Comparison of ENCODE assay signal across 1 cellular context in genomic region chr2:217222511-217222910, GRCh38.
A peak's percentile ranks its signal among the peaks of the same experiment; 100 is the strongest.
TF ChIP-seq lines count a peak whose summit lies in the region.

No MANE protein-coding gene starts in this region.

TF ChIP-seq in GM12878, 131 proteins besides CTCF, POLR2A, EP300 and RAD21 (continued from another document and continues in another):
- TF ChIP-seq PRDM15 (CRISPR knock-in tag; IDR thresholded peaks at IDR 0.05) (no peak), EED (IDR thresholded peaks at IDR 0.05; ENCODE audit: low read depth) (peak; percentile 88), IRF3 (IDR thresholded peaks at IDR 0.05) (no peak), GATAD2B (conservative IDR thresholded peaks at IDR 0.05; ENCODE audit: low read depth) (peak; percentile 91), ETV6 (conservative IDR thresholded peaks at IDR 0.05 in 1 of 2, IDR thresholded peaks at IDR 0.05 in 1 of 2; ENCODE audit: borderline replicate concordance in 1 of 2, low read depth in 1 of 2) (peak in 1 of 2 experiments; percentile 93; a peak in 2 of 4 replicates), MXI1 (IDR thresholded peaks at IDR 0.05; ENCODE audit: low read depth, low read length) (peak; percentile 17; the same call in 1 of the 2 replicates), YY1 (IDR thresholded peaks at IDR 0.05; ENCODE audit: low read depth, low read length) (no peak), CHD2 (IDR thresholded peaks at IDR 0.05; ENCODE audit: borderline replicate concordance, low read depth, low read length) (peak; percentile 78; the same call in 1 of the 2 replicates), NBN (IDR thresholded peaks at IDR 0.05) (peak; percentile 96), TAF1 (IDR thresholded peaks at IDR 0.05; ENCODE audit: borderline replicate concordance, low read depth, low read length) (no peak), ZNF217 (IDR thresholded peaks at IDR 0.05) (peak; percentile 97), ZNF384 (IDR thresholded peaks at IDR 0.05; ENCODE audit: borderline replicate concordance, low read depth, low read length) (no peak), NFYA (IDR thresholded peaks at IDR 0.05; ENCODE audit: borderline replicate concordance, low read depth, low read length) (no peak), SPI1 (IDR thresholded peaks at IDR 0.05; ENCODE audit: borderline replicate concordance, insufficient read depth, low read depth, low read length) (peak; percentile 99), ZNF687 (IDR thresholded peaks at IDR 0.05) (no peak), NKRF (conservative IDR thresholded peaks at IDR 0.05) (0 out of 2 replicates have a peak, but pooled peaks have one; percentile 41), CUX1 (IDR thresholded peaks at IDR 0.05; ENCODE audit: insufficient replicate concordance, low read depth, low read length) (peak; percentile 70), STAT3 (IDR thresholded peaks at IDR 0.05; ENCODE audit: low read depth, low read length) (peak; percentile 96; the same call in 1 of the 2 replicates), CHD4 (IDR thresholded peaks at IDR 0.05) (no peak), SIX5 (IDR thresholded peaks at IDR 0.05; ENCODE audit: low read depth, low read length, severe bottlenecking) (no peak), CREB1 (IDR thresholded peaks at IDR 0.05; ENCODE audit: low read depth) (peak; percentile 90), PAX8 (IDR thresholded peaks at IDR 0.05) (no peak), ZBTB40 (IDR thresholded peaks at IDR 0.05; ENCODE audit: borderline replicate concordance) (peak; percentile 83), KLF5 (IDR thresholded peaks at IDR 0.05; ENCODE audit: partially characterized antibody) (no peak), NR2C1 (IDR thresholded peaks at IDR 0.05) (no peak), SIN3A (IDR thresholded peaks at IDR 0.05; ENCODE audit: low read depth, low read length) (no peak), KAT2A (conservative IDR thresholded peaks at IDR 0.05; ENCODE audit: control insufficient read depth, low read depth, low read length) (no peak), MYC (IDR thresholded peaks at IDR 0.05; ENCODE audit: insufficient read depth, insufficient read length, insufficient replicate concordance, low read length, severe bottlenecking) (no peak), MTA2 (IDR thresholded peaks at IDR 0.05; ENCODE audit: low read depth) (peak; percentile 99), MLLT1 (IDR thresholded peaks at IDR 0.05) (peak; percentile 100), USF2 (IDR thresholded peaks at IDR 0.05; ENCODE audit: borderline replicate concordance, low read depth, low read length) (no peak)
